ENCODE assay signal across 9 cellular contexts in genomic region chr10:110399163-110400094, GRCh38.
DNase-seq lines count a peak whose midpoint lies in the region; ATAC-seq and TF ChIP-seq lines count a peak whose summit lies in the region.
"Had no signal": no experiment of that assay in that cellular context is flagged by ENCODE, and none has a peak within 500 bp of the region (broad histone marks: within the 10 kb centered on the region; RNA-seq: fewer than 3 reads in every experiment).

No MANE protein-coding gene starts in this region.

- no peak for ATAC-seq in HG03139 (IDR thresholded peaks at IDR 0.05; ENCODE audit: unreplicated experiment)
- no peak for ATAC-seq in GM19035 (IDR thresholded peaks at IDR 0.05; ENCODE audit: unreplicated experiment)

- TF ChIP-seq CTCF in AG09319 (IDR thresholded peaks at IDR 0.05; ENCODE audit: low read depth, low read length), result no peak

- DNase-seq in AG09319 (ENCODE audit: extremely low read depth, low read depth), result peak; percentile 77
- DNase-seq in NCI-H460 (ENCODE audit: extremely low read depth, low read depth), result peak; percentile 98
- DNase-seq in dermis blood vessel endothelial cell, result peak; percentile 98
- DNase-seq in myocyte (ENCODE audit: low read depth), result peak; percentile 56
- DNase-seq in hypothalamus (lab: John Stamatoyannopoulos, UW), result no peak
- no peak for DNase-seq in NAMALWA (ENCODE audit: low spot score)
- DNase-seq: GF-D8 had no signal

Comparison
In these comparisons a context has a peak if more than half of its experiments do, and no peak if none do; other contexts are left out.
1. DNase-seq: peak in AG09319 (single experiment), NCI-H460 (single experiment), dermis blood vessel endothelial cell (single experiment) and myocyte (single experiment); none in hypothalamus (0 of 51) and NAMALWA (single experiment).